9 cellular contexts compared by ENCODE assay signal in genomic region chr13:101452519-101453485, GRCh38. TPM values are rescaled to one million over a fixed set of nuclear protein-coding genes. Genes with fewer than 3 reads are reported as not detected.
DNase-seq lines count a peak whose midpoint lies in the region; ATAC-seq and TF ChIP-seq lines count a peak whose summit lies in the region.
"Had no signal": no experiment of that assay in that cellular context is flagged by ENCODE, and none has a peak within 500 bp of the region (broad histone marks: within the 10 kb centered on the region; RNA-seq: fewer than 3 reads in every experiment).

Gene ITGBL1 (plus strand): TSS chr13:101452675. CDS start chr13:101452834, 159 bp downstream.

- H3K9me3 ChIP-seq in AG04450 (ENCODE audit: control insufficient read depth, insufficient read depth, low read length) (no peaks in the 10 kb centered on the region), colonic mucosa (no peaks in the 10 kb centered on the region), neuronal stem cell (replicated peaks in 1 of 2; ENCODE audit: control insufficient read depth in 2 of 2, insufficient read depth in 1 of 2, low read depth in 1 of 2, low read length in 2 of 2) (no peaks in the 10 kb centered on the region)

- no peaks in the 10 kb centered on the region for H3K9me3 Mint-ChIP-seq in activated naive CD4-positive, alpha-beta T cell treated with anti-CD3 and anti-CD28 coated beads, Interleukin-2, amount 50 U/mL, for 72 hours
- H3K9me3 Mint-ChIP-seq: stimulated activated naive CD8-positive, alpha-beta T cell treated with anti-CD3 and anti-CD28 coated beads, Interleukin-15, Interleukin-2, amounts not matched to agents 100 ng/mL and 50 ng/mL, for 24 hours had no signal

- POLR2A ChIA-PET in AG04450 (lab: Yijun Ruan, JAX), result interaction anchor here (0.6 kb wide), 1 partner anchor 308 kb away, joined by 3 read pairs; no protein-coding TSS in a partner anchor

- H4K8ac ChIP-seq in neuronal stem cell (ENCODE audit: low read depth, low read length), result no peak within 1 kb of the TSS

- H3K23ac ChIP-seq in neuronal stem cell (ENCODE audit: low read depth, low read length, poor library complexity), result no peak within 1 kb of the TSS

- H2BK5ac ChIP-seq in neuronal stem cell (ENCODE audit: low read length), result no peak within 1 kb of the TSS

- no peak within 1 kb of the TSS for H2BK15ac ChIP-seq in neuronal stem cell (ENCODE audit: low read length)

- WGBS in neuronal stem cell (ENCODE audit: extremely low coverage in 2 of 2, insufficient read length in 2 of 2, insufficient replicate concordance in 1 of 2), 2 donors, result no CpG with 5 or more reads among the region's 18 CpGs

- no peak within 1 kb of the TSS for H2BK120ac ChIP-seq in neuronal stem cell (ENCODE audit: low read depth, low read length)

- H3K4me2 ChIP-seq in neuronal stem cell (ENCODE audit: insufficient read depth, low read length, poor library complexity, severe bottlenecking), result no peak within 1 kb of the TSS

- no peak within 1 kb of the TSS for H3K27ac Mint-ChIP-seq in activated naive CD4-positive, alpha-beta T cell treated with anti-CD3 and anti-CD28 coated beads, Interleukin-2, amount 50 U/mL, for 72 hours
- H3K27ac Mint-ChIP-seq: stimulated activated naive CD8-positive, alpha-beta T cell treated with anti-CD3 and anti-CD28 coated beads, Interleukin-15, Interleukin-2, amounts not matched to agents 100 ng/mL and 50 ng/mL, for 24 hours had no signal

- no peak within 1 kb of the TSS for H4K91ac ChIP-seq in neuronal stem cell (ENCODE audit: low read depth, low read length, poor library complexity)

- peaks cover 0 to 6% of the 10 kb centered on the region in 2 donors for H3K36me3 Mint-ChIP-seq in activated naive CD4-positive, alpha-beta T cell treated with anti-CD3 and anti-CD28 coated beads, Interleukin-2, amount 50 U/mL, for 72 hours

- H3K27me3 ChIP-seq in AG04450 (ENCODE audit: control insufficient read depth, insufficient read depth, low read length), result no peaks in the 10 kb centered on the region
- H3K27me3 ChIP-seq in colonic mucosa, result no peaks in the 10 kb centered on the region
- no peaks in the 10 kb centered on the region for H3K27me3 ChIP-seq in neuronal stem cell (ENCODE audit: control insufficient read depth in 3 of 3, insufficient read depth in 3 of 3, low read depth in 1 of 3, low read length in 3 of 3)

- no peak within 1 kb of the TSS for H3K4ac ChIP-seq in neuronal stem cell (ENCODE audit: low read length)

- TF ChIP-seq CTCF in AG04450 (IDR thresholded peaks at IDR 0.05; ENCODE audit: low read depth, low read length), result no peak
- TF ChIP-seq CTCF in colonic mucosa (IDR thresholded peaks at IDR 0.05), result no peak

- H3K79me1 ChIP-seq in neuronal stem cell (ENCODE audit: low read depth, low read length), result no peaks in the 10 kb centered on the region

- ATAC-seq in GM19395 (IDR thresholded peaks at IDR 0.05; ENCODE audit: unreplicated experiment) (peak; percentile 82), HG03442 (IDR thresholded peaks at IDR 0.05; ENCODE audit: unreplicated experiment) (peak; percentile 87), HG03196 (IDR thresholded peaks at IDR 0.05; ENCODE audit: unreplicated experiment) (no peak)
- ATAC-seq in activated naive CD4-positive, alpha-beta T cell treated with anti-CD3 and anti-CD28 coated beads, Interleukin-2, amount 50 U/mL, for 72 hours, result no peak

- H3K18ac ChIP-seq in neuronal stem cell (ENCODE audit: low read length), result peak within 1 kb of the TSS; percentile 62

- H3K36me3 ChIP-seq in colonic mucosa, result no peaks in the 10 kb centered on the region
- H3K36me3 ChIP-seq in neuronal stem cell (replicated peaks in 1 of 2; ENCODE audit: control insufficient read depth in 2 of 2, insufficient read depth in 2 of 2, low read length in 2 of 2), result no peaks in the 10 kb centered on the region

- intact Hi-C loops in colonic mucosa (cut with DNase I), result no loop called here

- peak within 1 kb of the TSS; percentile 41 for H3K27ac ChIP-seq in AG04450 (ENCODE audit: low read depth, low read length)
- H3K27ac ChIP-seq in colonic mucosa, result no peak within 1 kb of the TSS
- H3K27ac ChIP-seq in neuronal stem cell (replicated peaks; ENCODE audit: low read length), result no peak within 1 kb of the TSS

- H2BK12ac ChIP-seq in neuronal stem cell (ENCODE audit: low read length), result no peak within 1 kb of the TSS

- CTCF ChIA-PET in AG04450 (lab: Charles Lee), result interaction anchor here (0.5 to 1.4 kb wide), 2 partner anchors 21 to 303 kb away, joined by 3 to 4 read pairs; no protein-coding TSS in a partner anchor

- H2AK5ac ChIP-seq in neuronal stem cell (ENCODE audit: low read depth, low read length), result peak within 1 kb of the TSS; percentile 69

- no peak within 1 kb of the TSS for H3K9ac ChIP-seq in colonic mucosa (ENCODE audit: low read depth in 2 of 2, low read length in 2 of 2)
- peak within 1 kb of the TSS; percentile 35 for H3K9ac ChIP-seq in neuronal stem cell (ENCODE audit: low read depth, low read length, poor library complexity)

- H3K4me1 ChIP-seq in colonic mucosa, result no peaks in the 10 kb centered on the region
- H3K4me1 ChIP-seq in neuronal stem cell (ENCODE audit: control insufficient read depth in 2 of 2, insufficient read depth in 1 of 2, low read depth in 1 of 2, low read length in 2 of 2), result no peaks in the 10 kb centered on the region

- H3K4me3 ChIP-seq in AG04450 (ENCODE audit: low read depth, low read length) (peak within 1 kb of the TSS; percentile 51), colonic mucosa (peak within 1 kb of the TSS; percentile 30), neuronal stem cell (ENCODE audit: low read length in 2 of 2) (no peak within 1 kb of the TSS)

- no peak within 1 kb of the TSS for H3K14ac ChIP-seq in neuronal stem cell (ENCODE audit: low read length)

- DNase-seq in AG04450 (ENCODE audit: low read depth, low spot score) (no peak), colonic mucosa (no peak), neuronal stem cell (ENCODE audit: low spot score) (no peak), SK-N-DZ (ENCODE audit: low spot score) (no peak)
- DNase-seq in activated naive CD4-positive, alpha-beta T cell treated with anti-CD3 and anti-CD28 coated beads, Interleukin-2, amount 50 U/mL, for 72 hours (ENCODE audit: low spot score in 2 of 2), result no peak

- H2AFZ ChIP-seq in neuronal stem cell (ENCODE audit: low read length), result no peak within 1 kb of the TSS

RNA-seq across cellular contexts. Expression of gene ITGBL1, which starts in this region (rescaled TPM):
- 12.7 and 17.1 TPM in 2 replicates for polyA plus RNA-seq in AG04450 (2011; rRNA removed)
- 14.9 and 20.6 TPM in 2 replicates for polyA minus RNA-seq in AG04450 (2011; rRNA and poly(A)+ RNA removed)
- under 1 TPM; 0.25 to 0.72 TPM for total RNA-seq in colonic mucosa
- not detected for polyA plus RNA-seq in neuronal stem cell (2013, experiment 1 of 2)
- not detected for polyA plus RNA-seq in neuronal stem cell (2013, experiment 2 of 2)
- 0.02 TPM in 1 of 2 replicates, not detected in the other for polyA plus RNA-seq in SK-N-DZ (2014; cell fraction: cytosol; rRNA removed)
- 0.46 TPM in 1 of 2 replicates, not detected in the other for polyA plus RNA-seq in SK-N-DZ (2014; cell fraction: nucleus; rRNA removed)
- not detected for total RNA-seq in activated naive CD4-positive, alpha-beta T cell treated with anti-CD3 and anti-CD28 coated beads, Interleukin-2, amount 50 U/mL, for 72 hours

Comparison
In these comparisons a context has a peak if more than half of its experiments do, and no peak if none do; other contexts are left out.
1. H3K4me3 ChIP-seq: peak in AG04450 (single experiment) and colonic mucosa (single experiment); none in neuronal stem cell (0 of 2).
2. ATAC-seq: peak in GM19395 (single experiment) and HG03442 (single experiment); none in activated naive CD4-positive, alpha-beta T cell treated with anti-CD3 and anti-CD28 coated beads, Interleukin-2, amount 50 U/mL, for 72 hours (0 of 2) and HG03196 (single experiment).